In genomic region chr12:18457362-18457761, GRCh38 we compare ENCODE assay signal across 34 cellular contexts.
"Had no signal": no experiment of that assay in that cellular context is flagged by ENCODE, and none has a peak within 500 bp of the region (broad histone marks: within the 10 kb centered on the region; RNA-seq: fewer than 3 reads in every experiment).

No MANE protein-coding gene starts in this region.

- H3K4me1 ChIP-seq: SJCRH30 had no signal

- H3K36me3 ChIP-seq: SJCRH30, WERI-Rb-1 had no signal

- H3K4me2 ChIP-seq: PC-9 had no signal

- H3K4me3 ChIP-seq: K562, PC-9, SJCRH30, SK-N-MC had no signal

- H2AFZ ChIP-seq: PC-9 had no signal

- DNase-seq: activated CD4-positive, alpha-beta memory T cell treated with anti-CD3 and anti-CD28 coated beads, Interleukin-2, amount 10 ng/mL, durations not matched to agents 7 days and 5 days; activated CD4-positive, alpha-beta T cell treated with anti-CD3 and anti-CD28 coated beads for 1 hour; activated CD4-positive, alpha-beta T cell treated with anti-CD3 and anti-CD28 coated beads for 48 hours; activated CD4-positive, CD25-positive, alpha-beta regulatory T cell; activated CD8-positive, alpha-beta memory T cell treated with anti-CD3 and anti-CD28 coated beads for 24 hours; activated CD8-positive, alpha-beta memory T cell treated with anti-CD3 and anti-CD28 coated beads, Interleukin-2, amount 10 ng/mL, durations not matched to agents 7 days and 5 days; activated CD8-positive, alpha-beta memory T cell treated with anti-CD3 and anti-CD28 coated beads, Interleukin-2, amount 50 U/mL, for 48 hours; activated effector memory CD4-positive, alpha-beta T cell treated with anti-CD3 and anti-CD28 coated beads, Interleukin-2, amount 50 U/mL, for 16 hours; activated naive CD4-positive, alpha-beta T cell; activated naive CD4-positive, alpha-beta T cell treated with anti-CD3 and anti-CD28 coated beads, Interleukin-2, amount 50 U/mL, for 16 hours; activated naive CD8-positive, alpha-beta T cell treated with anti-CD3 and anti-CD28 coated beads, Interleukin-2, amount 10 ng/mL, durations not matched to agents 7 days and 5 days; activated T-cell treated with anti-CD3 and anti-CD28 coated beads, Interleukin-2, amount 50 U/mL, for 72 hours; anterior cingulate cortex; caudate nucleus; NCI-H1092 treated with DMSO at 0.1 percent for 48 hours; NCI-H1417; NCI-H146; NCI-H187; NCI-H2029 treated with DMSO at 0.1 percent for 48 hours; NCI-H2107; NCI-H2171; NCI-H510A; NCI-H526; NCI-H748 treated with DMSO at 0.1 percent for 48 hours; NK-92 treated with Interleukin-12 subunit alpha and Interleukin-12 subunit beta, amount 100 ng/mL, for 24 hours; PC-9; SHP77; SJCRH30; T1000; WERI-Rb-1 had no signal

- H3K9me3 ChIP-seq: SJCRH30 had no signal

- FAIRE-seq: bronchial epithelial cell, K562 had no signal

- H3K27ac ChIP-seq: PC-9, RWPE1, SJCRH30, SK-N-MC, WERI-Rb-1 had no signal

- H3K27me3 ChIP-seq: SJCRH30 had no signal
